In genomic region chr2:38535745-38536506, GRCh38 we compare ENCODE assay signal across 8 cellular contexts.
DNase-seq lines count a peak whose midpoint lies in the region; ATAC-seq lines count a peak whose summit lies in the region.

No MANE protein-coding gene starts in this region.

- H3K9me3 ChIP-seq in effector memory CD4-positive, alpha-beta T cell (ENCODE audit: control insufficient read depth, low read length): no peaks in the 10 kb centered on the region
- no peaks in the 10 kb centered on the region for H3K9me3 ChIP-seq in mesodermal cell (ENCODE audit: control insufficient read depth, low read length)

- H3K4me3 ChIP-seq in effector memory CD4-positive, alpha-beta T cell (ENCODE audit: insufficient read depth, low read depth, low read length, poor library complexity, severe bottlenecking): peak overlapping the region; percentile 50
- peak overlapping the region; percentile 31 for H3K4me3 ChIP-seq in mesodermal cell (ENCODE audit: extremely low read depth, insufficient read depth, low read length, poor library complexity, severe bottlenecking)

- peaks cover 7% of the 10 kb centered on the region for H3K4me1 ChIP-seq in effector memory CD4-positive, alpha-beta T cell (ENCODE audit: control insufficient read depth, insufficient read depth, low read length, poor library complexity, severe bottlenecking)
- H3K4me1 ChIP-seq in mesodermal cell (ENCODE audit: control insufficient read depth, insufficient read depth, low read length, poor library complexity, severe bottlenecking): peaks cover 34% of the 10 kb centered on the region

- H3K27me3 ChIP-seq in effector memory CD4-positive, alpha-beta T cell (replicated peaks; ENCODE audit: control insufficient read depth, insufficient read depth, low read length, poor library complexity, severe bottlenecking): peaks cover 3% of the 10 kb centered on the region

- H3K27ac ChIP-seq in effector memory CD4-positive, alpha-beta T cell (ENCODE audit: insufficient read depth, low read length, poor library complexity, severe bottlenecking): no peak overlapping the region
- no peak overlapping the region for H3K27ac ChIP-seq in mesodermal cell (ENCODE audit: low read depth, low read length, severe bottlenecking)

- ATAC-seq in HG03064 (IDR thresholded peaks at IDR 0.05; ENCODE audit: low read depth, unreplicated experiment): peak; percentile 56

- WGBS in mesodermal cell (ENCODE audit: insufficient coverage in 2 of 2), 2 experiments: 2 to 6% methylated on average over 42 to 45 of the region's 53 CpGs

- H3K36me3 ChIP-seq in effector memory CD4-positive, alpha-beta T cell (ENCODE audit: control insufficient read depth, insufficient read depth, low read length): no peaks in the 10 kb centered on the region
- H3K36me3 ChIP-seq in mesodermal cell (ENCODE audit: control insufficient read depth, insufficient read depth, low read length): no peaks in the 10 kb centered on the region

- DNase-seq in NCI-H524 (lab: John Stamatoyannopoulos, UW) (peak; percentile 15 to 71), NCI-H524 treated with DMSO at 0.1 percent for 48 hours (lab: John Stamatoyannopoulos, UW) (no peak), NCI-H526 treated with DMSO at 0.1 percent for 48 hours (lab: John Stamatoyannopoulos, UW) (peak; percentile 19)
- DNase-seq in activated CD8-positive, alpha-beta memory T cell treated with anti-CD3 and anti-CD28 coated beads for 1 hour (ENCODE audit: extremely low read depth in 1 of 2, low read depth in 1 of 2): peak; percentile 10 to 76
- DNase-seq in effector memory CD4-positive, alpha-beta T cell: peak; percentile 48 to 66 (median 56)
- peak; percentile 57 for DNase-seq in stimulated activated CD8-positive, alpha-beta memory T cell treated with anti-CD3 and anti-CD28 coated beads, Interleukin-15, amount 100 ng/mL, for 1 hour (ENCODE audit: low read depth)
